Comparison of ENCODE assay signal across 14 cellular contexts in the genomic region with DNA sequence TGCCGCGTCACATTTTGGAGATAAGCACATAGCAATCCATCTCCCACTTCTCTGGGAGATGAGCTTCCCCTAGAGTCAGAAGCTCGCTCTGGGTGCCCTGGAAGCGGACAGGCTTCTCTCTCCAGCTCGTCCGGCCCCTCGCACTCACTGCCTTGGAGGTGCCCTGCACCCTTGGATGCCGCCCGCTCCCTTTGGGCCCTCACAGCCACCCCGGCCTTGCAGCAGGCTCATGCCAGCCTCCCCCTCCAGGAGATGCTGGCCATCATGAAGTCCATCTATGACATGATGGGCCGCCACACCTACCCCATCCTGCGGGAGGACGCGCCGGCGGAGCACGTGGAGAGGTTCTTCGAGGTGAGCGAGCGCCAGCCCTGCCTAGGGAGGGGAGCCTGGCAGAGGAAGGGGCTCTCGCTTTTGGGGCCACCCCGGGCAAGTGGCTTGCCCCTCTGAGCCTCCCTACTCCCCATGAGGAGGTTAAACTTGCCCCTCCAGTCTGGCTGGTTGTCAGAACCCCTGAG. TPM values are rescaled to one million over a fixed set of nuclear protein-coding genes. Genes with fewer than 3 reads are reported as not detected.
DNase-seq lines count a peak whose midpoint lies in the region; ATAC-seq and TF ChIP-seq lines count a peak whose summit lies in the region.
"Had no signal": no experiment of that assay in that cellular context is flagged by ENCODE, and none has a peak within 500 bp of the region (broad histone marks: within the 10 kb centered on the region; RNA-seq: fewer than 3 reads in every experiment).

No MANE protein-coding gene starts in this region.

- ATAC-seq in Right ventricle myocardium superior (ENCODE audit: poor library complexity) (no peak), GM23338 (no peak)
- ATAC-seq: HCT116 had no signal

- H3K27me3 Mint-ChIP-seq in osteocyte (ENCODE audit: unreplicated experiment) (peaks cover 8% of the 10 kb centered on the region), GM23338 (ENCODE audit: insufficient read depth, low read depth, poor library complexity) (peaks cover 8% of the 10 kb centered on the region)

- no peaks in the 10 kb centered on the region; the same call in 1 of the 2 replicates for H3K27me3 ChIP-seq in GM23338 (ENCODE audit: insufficient read depth)
- H3K27me3 ChIP-seq: BLaER1 treated with 17β-estradiol and CSF1 and Interleukin-3, amounts not matched to agents 10 nM and 100 nM had no signal

- H3K27ac ChIP-seq in GM23338 (ENCODE audit: low read depth), result no peak overlapping the region
- H3K27ac ChIP-seq: BLaER1 treated with 17β-estradiol and CSF1 and Interleukin-3, amounts not matched to agents 10 nM and 100 nM; HL-60 had no signal

- no peaks in the 10 kb centered on the region; the same call in 1 of the 2 replicates for H3K4me1 ChIP-seq in GM23338 (ENCODE audit: insufficient read depth)

- H3K36me3 Mint-ChIP-seq in osteocyte (ENCODE audit: unreplicated experiment) (no peaks in the 10 kb centered on the region), GM23338 (ENCODE audit: low read depth) (no peaks in the 10 kb centered on the region)
- H3K36me3 Mint-ChIP-seq: CD4-positive, CD25-positive, alpha-beta regulatory T cell had no signal

- no peaks in the 10 kb centered on the region for H4K20me1 ChIP-seq in GM23338 (replicated peaks; ENCODE audit: insufficient read depth)
- H4K20me1 ChIP-seq: BLaER1 treated with 17β-estradiol and CSF1 and Interleukin-3, amounts not matched to agents 10 nM and 100 nM had no signal

- no peak overlapping the region for H3K4me2 ChIP-seq in GM23338

- H3K36me3 ChIP-seq in GM23338 (ENCODE audit: insufficient read depth), result no peaks in the 10 kb centered on the region
- H3K36me3 ChIP-seq: BLaER1 treated with 17β-estradiol and CSF1 and Interleukin-3, amounts not matched to agents 10 nM and 100 nM had no signal

- no peaks in the 10 kb centered on the region for H3F3A ChIP-seq in GM23338 (replicated peaks; ENCODE audit: low read depth)

- intact Hi-C loops in cardiac septum (cut with DNase I) (no loop called here), Right ventricle myocardium superior (cut with DNase I) (no loop called here)

- H3K27ac Mint-ChIP-seq in osteocyte (ENCODE audit: unreplicated experiment), result no peak overlapping the region
- no peak overlapping the region for H3K27ac Mint-ChIP-seq in GM23338
- H3K27ac Mint-ChIP-seq: CD4-positive, CD25-positive, alpha-beta regulatory T cell had no signal

- no peaks in the 10 kb centered on the region for H3K9me2 ChIP-seq in GM23338 (ENCODE audit: insufficient read depth)

- no peak overlapping the region for H3K4me3 ChIP-seq in GM23338
- H3K4me3 ChIP-seq: BLaER1 treated with 17β-estradiol and CSF1 and Interleukin-3, amounts not matched to agents 10 nM and 100 nM had no signal

- no peaks in the 10 kb centered on the region for H3K9me3 Mint-ChIP-seq in osteocyte (ENCODE audit: unreplicated experiment)
- no peaks in the 10 kb centered on the region for H3K9me3 Mint-ChIP-seq in GM23338
- H3K9me3 Mint-ChIP-seq: CD4-positive, CD25-positive, alpha-beta regulatory T cell had no signal

- peak; percentile 75 for DNase-seq in cardiac septum (ENCODE audit: low spot score)
- no peak for DNase-seq in Right ventricle myocardium superior
- DNase-seq in islet precursor cell, result peak; percentile 43
- peak; percentile 77 for DNase-seq in osteocyte (ENCODE audit: extremely low spot score, unreplicated experiment)
- no peak for DNase-seq in dermis blood vessel endothelial cell
- DNase-seq in GM23338 (ENCODE audit: low spot score), result no peak
- DNase-seq in NCI-H1930 (lab: John Stamatoyannopoulos, UW), result no peak
- DNase-seq: ACHN; Calu3; CD4-positive, CD25-positive, alpha-beta regulatory T cell; DMS 273 treated with DMSO at 0.1 percent for 48 hours had no signal

- H3K4me1 Mint-ChIP-seq in osteocyte (ENCODE audit: unreplicated experiment) (peaks cover 7% of the 10 kb centered on the region), GM23338 (peaks cover 8% of the 10 kb centered on the region)
- H3K4me1 Mint-ChIP-seq: CD4-positive, CD25-positive, alpha-beta regulatory T cell had no signal

- TF ChIP-seq CTCF in osteocyte (IDR thresholded peaks at IDR 0.05) (no peak), GM23338 (conservative IDR thresholded peaks at IDR 0.05; ENCODE audit: low read depth in 2 of 2) (no peak)

- no peak overlapping the region for H3K4me3 Mint-ChIP-seq in osteocyte (ENCODE audit: unreplicated experiment)
- H3K4me3 Mint-ChIP-seq in GM23338, result no peak overlapping the region
- H3K4me3 Mint-ChIP-seq: CD4-positive, CD25-positive, alpha-beta regulatory T cell had no signal

- no peak overlapping the region for H2AFZ ChIP-seq in GM23338

- H3K79me2 ChIP-seq in GM23338 (replicated peaks; ENCODE audit: insufficient read depth), result no peaks in the 10 kb centered on the region

TF ChIP-seq in GM23338, 12 proteins besides CTCF, POLR2A, EP300 and RAD21:
- TF ChIP-seq, protein P1, sequence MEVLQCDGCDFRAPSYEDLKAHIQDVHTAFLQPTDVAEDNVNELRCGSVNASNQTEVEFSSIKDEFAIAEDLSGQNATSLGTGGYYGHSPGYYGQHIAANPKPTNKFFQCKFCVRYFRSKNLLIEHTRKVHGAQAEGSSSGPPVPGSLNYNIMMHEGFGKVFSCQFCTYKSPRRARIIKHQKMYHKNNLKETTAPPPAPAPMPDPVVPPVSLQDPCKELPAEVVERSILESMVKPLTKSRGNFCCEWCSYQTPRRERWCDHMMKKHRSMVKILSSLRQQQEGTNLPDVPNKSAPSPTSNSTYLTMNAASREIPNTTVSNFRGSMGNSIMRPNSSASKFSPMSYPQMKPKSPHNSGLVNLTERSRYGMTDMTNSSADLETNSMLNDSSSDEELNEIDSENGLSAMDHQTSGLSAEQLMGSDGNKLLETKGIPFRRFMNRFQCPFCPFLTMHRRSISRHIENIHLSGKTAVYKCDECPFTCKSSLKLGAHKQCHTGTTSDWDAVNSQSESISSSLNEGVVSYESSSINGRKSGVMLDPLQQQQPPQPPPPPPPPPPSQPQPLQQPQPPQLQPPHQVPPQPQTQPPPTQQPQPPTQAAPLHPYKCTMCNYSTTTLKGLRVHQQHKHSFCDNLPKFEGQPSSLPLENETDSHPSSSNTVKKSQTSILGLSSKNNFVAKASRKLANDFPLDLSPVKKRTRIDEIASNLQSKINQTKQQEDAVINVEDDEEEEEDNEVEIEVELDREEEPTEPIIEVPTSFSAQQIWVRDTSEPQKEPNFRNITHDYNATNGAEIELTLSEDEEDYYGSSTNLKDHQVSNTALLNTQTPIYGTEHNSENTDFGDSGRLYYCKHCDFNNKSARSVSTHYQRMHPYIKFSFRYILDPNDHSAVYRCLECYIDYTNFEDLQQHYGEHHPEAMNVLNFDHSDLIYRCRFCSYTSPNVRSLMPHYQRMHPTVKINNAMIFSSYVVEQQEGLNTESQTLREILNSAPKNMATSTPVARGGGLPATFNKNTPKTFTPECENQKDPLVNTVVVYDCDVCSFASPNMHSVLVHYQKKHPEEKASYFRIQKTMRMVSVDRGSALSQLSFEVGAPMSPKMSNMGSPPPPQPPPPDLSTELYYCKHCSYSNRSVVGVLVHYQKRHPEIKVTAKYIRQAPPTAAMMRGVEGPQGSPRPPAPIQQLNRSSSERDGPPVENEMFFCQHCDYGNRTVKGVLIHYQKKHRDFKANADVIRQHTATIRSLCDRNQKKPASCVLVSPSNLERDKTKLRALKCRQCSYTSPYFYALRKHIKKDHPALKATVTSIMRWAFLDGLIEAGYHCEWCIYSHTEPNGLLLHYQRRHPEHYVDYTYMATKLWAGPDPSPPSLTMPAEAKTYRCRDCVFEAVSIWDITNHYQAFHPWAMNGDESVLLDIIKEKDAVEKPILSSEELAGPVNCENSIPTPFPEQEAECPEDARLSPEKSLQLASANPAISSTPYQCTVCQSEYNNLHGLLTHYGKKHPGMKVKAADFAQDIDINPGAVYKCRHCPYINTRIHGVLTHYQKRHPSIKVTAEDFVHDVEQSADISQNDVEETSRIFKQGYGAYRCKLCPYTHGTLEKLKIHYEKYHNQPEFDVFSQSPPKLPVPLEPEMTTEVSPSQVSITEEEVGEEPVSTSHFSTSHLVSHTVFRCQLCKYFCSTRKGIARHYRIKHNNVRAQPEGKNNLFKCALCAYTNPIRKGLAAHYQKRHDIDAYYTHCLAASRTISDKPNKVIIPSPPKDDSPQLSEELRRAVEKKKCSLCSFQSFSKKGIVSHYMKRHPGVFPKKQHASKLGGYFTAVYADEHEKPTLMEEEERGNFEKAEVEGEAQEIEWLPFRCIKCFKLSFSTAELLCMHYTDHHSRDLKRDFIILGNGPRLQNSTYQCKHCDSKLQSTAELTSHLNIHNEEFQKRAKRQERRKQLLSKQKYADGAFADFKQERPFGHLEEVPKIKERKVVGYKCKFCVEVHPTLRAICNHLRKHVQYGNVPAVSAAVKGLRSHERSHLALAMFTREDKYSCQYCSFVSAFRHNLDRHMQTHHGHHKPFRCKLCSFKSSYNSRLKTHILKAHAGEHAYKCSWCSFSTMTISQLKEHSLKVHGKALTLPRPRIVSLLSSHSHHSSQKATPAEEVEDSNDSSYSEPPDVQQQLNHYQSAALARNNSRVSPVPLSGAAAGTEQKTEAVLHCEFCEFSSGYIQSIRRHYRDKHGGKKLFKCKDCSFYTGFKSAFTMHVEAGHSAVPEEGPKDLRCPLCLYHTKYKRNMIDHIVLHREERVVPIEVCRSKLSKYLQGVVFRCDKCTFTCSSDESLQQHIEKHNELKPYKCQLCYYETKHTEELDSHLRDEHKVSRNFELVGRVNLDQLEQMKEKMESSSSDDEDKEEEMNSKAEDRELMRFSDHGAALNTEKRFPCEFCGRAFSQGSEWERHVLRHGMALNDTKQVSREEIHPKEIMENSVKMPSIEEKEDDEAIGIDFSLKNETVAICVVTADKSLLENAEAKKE (CRISPR knock-in tag; IDR thresholded peaks at IDR 0.05), result no peak
- TF ChIP-seq EZH2 (IDR thresholded peaks at IDR 0.05; ENCODE audit: low read depth, unreplicated experiment), result no peak
TF ChIP-seq in GM23338: peak in this region for 0.

RNA-seq across cellular contexts. Expression of a gene that starts 20.3 kb away (rescaled TPM):
- total RNA-seq in cardiac septum (28.8 TPM), Right ventricle myocardium superior (39.9 TPM), osteocyte (40.3 and 40.4 TPM in 2 replicates), dermis blood vessel endothelial cell (16.0 and 24.1 TPM in 2 replicates)
- 48.1 and 51.0 TPM in 2 replicates for total RNA-seq in GM23338 (2014; rRNA removed; shearing (Covaris generic))
- polyA plus RNA-seq in GM23338 (2016; fragmentation: Nextera tagmentation; extraction: Ambion mirVana), result 26.8 and 27.6 TPM in 2 replicates

Comparison
In these comparisons a context has a peak if more than half of its experiments do, and no peak if none do; other contexts are left out.
1. DNase-seq: peak in cardiac septum (single experiment), islet precursor cell (single experiment) and osteocyte (single experiment); none in Right ventricle myocardium superior (single experiment), dermis blood vessel endothelial cell (single experiment), GM23338 (single experiment) and NCI-H1930 (0 of 2).